ENCODE assay signal across 25 cellular contexts in the genomic region with DNA sequence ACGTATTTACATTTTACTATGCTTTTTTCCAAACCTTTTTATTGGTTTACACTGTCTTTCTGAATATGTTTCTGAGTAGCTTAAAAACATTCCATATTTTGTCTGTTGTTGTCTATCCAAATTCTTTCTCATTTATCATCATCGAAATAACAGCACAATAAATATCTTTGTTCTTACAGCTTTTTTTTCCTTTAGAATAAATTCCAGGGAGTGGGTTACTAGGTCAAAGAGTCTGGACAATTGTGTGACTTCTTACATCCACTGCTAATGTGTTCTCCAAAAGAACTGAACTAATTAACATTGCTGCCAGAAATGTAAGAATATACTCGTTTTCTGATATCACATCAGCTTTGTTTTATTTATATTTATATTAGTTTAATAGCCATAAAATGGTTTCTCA. TPM values are rescaled to one million over a fixed set of nuclear protein-coding genes. Genes with fewer than 3 reads are reported as not detected.
DNase-seq lines count a peak whose midpoint lies in the region; ATAC-seq and TF ChIP-seq lines count a peak whose summit lies in the region.
"Had no signal": no experiment of that assay in that cellular context is flagged by ENCODE, and none has a peak within 500 bp of the region (broad histone marks: within the 10 kb centered on the region; RNA-seq: fewer than 3 reads in every experiment).

No MANE protein-coding gene starts in this region.

- H3K4me3 Mint-ChIP-seq in activated CD8-positive, alpha-beta T cell treated with anti-CD3 and anti-CD28 coated beads for 36 hours, result no peak overlapping the region
- no peak overlapping the region for H3K4me3 Mint-ChIP-seq in activated CD8-positive, alpha-beta T cell treated with anti-CD3 and anti-CD28 coated beads, Interleukin-2, amount 10 ng/mL, durations not matched to agents 7 days and 5 days
- H3K4me3 Mint-ChIP-seq in T-helper 17 cell, result no peak overlapping the region
- no peak overlapping the region for H3K4me3 Mint-ChIP-seq in immature natural killer cell

- CTCF ChIA-PET in activated CD8-positive, alpha-beta T cell treated with anti-CD3 and anti-CD28 coated beads for 36 hours (lab: Charles Lee), result interaction anchor here (0.8 to 1.9 kb wide), 9 partner anchors 8 to 896 kb away, joined by 3 to 11 read pairs (median 3); no protein-coding TSS in a partner anchor
- CTCF ChIA-PET in activated CD8-positive, alpha-beta T cell treated with anti-CD3 and anti-CD28 coated beads, Interleukin-2, amount 10 ng/mL, durations not matched to agents 7 days and 5 days (lab: Charles Lee), result interaction anchor here (0.9 to 3.2 kb wide), 8 partner anchors 11 to 60 kb away, joined by 3 to 16 read pairs (median 4); no protein-coding TSS in a partner anchor

- H3K27me3 Mint-ChIP-seq in activated CD8-positive, alpha-beta T cell treated with anti-CD3 and anti-CD28 coated beads for 36 hours, result no peaks in the 10 kb centered on the region
- no peaks in the 10 kb centered on the region for H3K27me3 Mint-ChIP-seq in activated CD8-positive, alpha-beta T cell treated with anti-CD3 and anti-CD28 coated beads, Interleukin-2, amount 10 ng/mL, durations not matched to agents 7 days and 5 days (ENCODE audit: low read depth)
- no peaks in the 10 kb centered on the region for H3K27me3 Mint-ChIP-seq in T-helper 17 cell
- H3K27me3 Mint-ChIP-seq in immature natural killer cell (ENCODE audit: low read depth in 3 of 3), result peaks cover 0 to 2% (median 1%) of the 10 kb centered on the region in 3 donors

- H3K9me3 ChIP-seq in T-helper 17 cell (ENCODE audit: control insufficient read depth, low read length, poor library complexity, severe bottlenecking) (no peaks in the 10 kb centered on the region), skeletal muscle satellite cell (replicated peaks; ENCODE audit: low read length) (no peaks in the 10 kb centered on the region), WERI-Rb-1 (ENCODE audit: severe bottlenecking) (no peaks in the 10 kb centered on the region), aorta (ENCODE audit: control insufficient read depth, low read length) (no peaks in the 10 kb centered on the region)
- H3K9me3 ChIP-seq: adrenal gland, heart right ventricle, pancreas, stomach, transverse colon had no signal

- H3K9ac ChIP-seq in skeletal muscle satellite cell (ENCODE audit: low read depth, low read length), result no peak overlapping the region

- H3K36me3 Mint-ChIP-seq in activated CD8-positive, alpha-beta T cell treated with anti-CD3 and anti-CD28 coated beads for 36 hours (ENCODE audit: low read depth), result peaks cover 43% of the 10 kb centered on the region
- H3K36me3 Mint-ChIP-seq in activated CD8-positive, alpha-beta T cell treated with anti-CD3 and anti-CD28 coated beads, Interleukin-2, amount 10 ng/mL, durations not matched to agents 7 days and 5 days (ENCODE audit: low read depth), result peaks cover 37% of the 10 kb centered on the region
- H3K36me3 Mint-ChIP-seq in T-helper 17 cell (ENCODE audit: low read depth), result peaks cover 4% of the 10 kb centered on the region
- peaks cover 0 to 7% (median 0%) of the 10 kb centered on the region in 3 donors for H3K36me3 Mint-ChIP-seq in immature natural killer cell

- peaks cover 82% of the 10 kb centered on the region for H3K4me1 Mint-ChIP-seq in activated CD8-positive, alpha-beta T cell treated with anti-CD3 and anti-CD28 coated beads for 36 hours (ENCODE audit: low read depth)
- H3K4me1 Mint-ChIP-seq in activated CD8-positive, alpha-beta T cell treated with anti-CD3 and anti-CD28 coated beads, Interleukin-2, amount 10 ng/mL, durations not matched to agents 7 days and 5 days (ENCODE audit: low read depth), result peaks cover 81% of the 10 kb centered on the region
- peaks cover 62% of the 10 kb centered on the region for H3K4me1 Mint-ChIP-seq in T-helper 17 cell
- H3K4me1 Mint-ChIP-seq in immature natural killer cell, result peaks cover 88 to 97% of the 10 kb centered on the region in 2 donors

- peak overlapping the region; percentile 71 for H3K27ac Mint-ChIP-seq in activated CD8-positive, alpha-beta T cell treated with anti-CD3 and anti-CD28 coated beads for 36 hours
- H3K27ac Mint-ChIP-seq in activated CD8-positive, alpha-beta T cell treated with anti-CD3 and anti-CD28 coated beads, Interleukin-2, amount 10 ng/mL, durations not matched to agents 7 days and 5 days, result no peak overlapping the region
- H3K27ac Mint-ChIP-seq in T-helper 17 cell, result peak overlapping the region; percentile 97
- peak overlapping the region; percentile 58 to 95 (median 80) for H3K27ac Mint-ChIP-seq in immature natural killer cell

- no peaks in the 10 kb centered on the region for H3K36me3 ChIP-seq in skeletal muscle satellite cell (ENCODE audit: insufficient read depth, low read length)
- H3K36me3 ChIP-seq in WERI-Rb-1, result no peaks in the 10 kb centered on the region
- H3K36me3 ChIP-seq in aorta (ENCODE audit: control insufficient read depth in 1 of 2, insufficient read depth in 2 of 2, low read length in 1 of 2), result no peaks in the 10 kb centered on the region
- H3K36me3 ChIP-seq: adrenal gland, brain microvascular endothelial cell, heart right ventricle, pancreas, stomach, transverse colon had no signal

- no peak for TF ChIP-seq CTCF in activated CD8-positive, alpha-beta T cell treated with anti-CD3 and anti-CD28 coated beads for 36 hours (IDR thresholded peaks at IDR 0.05)
- no peak for TF ChIP-seq CTCF in WERI-Rb-1 (IDR thresholded peaks at IDR 0.05; ENCODE audit: low read depth, low read length)

- 50% methylated on average over 3 of the region's 3 CpGs for WGBS in aorta, 2 donors

- H3K4me3 ChIP-seq in skeletal muscle satellite cell (ENCODE audit: low read length) (no peak overlapping the region), WERI-Rb-1 (ENCODE audit: low read depth, low read length) (no peak overlapping the region), aorta (ENCODE audit: low read length in 2 of 2) (no peak overlapping the region)
- H3K4me3 ChIP-seq: adrenal gland, heart right ventricle, pancreas, stomach, transverse colon had no signal

- peak overlapping the region; percentile 61 for H3K4me2 ChIP-seq in skeletal muscle satellite cell (ENCODE audit: low read length)

- H3K27me3 ChIP-seq in skeletal muscle satellite cell (ENCODE audit: control insufficient read depth, insufficient read depth, low read length) (no peaks in the 10 kb centered on the region), WERI-Rb-1 (ENCODE audit: insufficient read depth, low read depth, severe bottlenecking) (no peaks in the 10 kb centered on the region), aorta (ENCODE audit: control insufficient read depth in 1 of 2, insufficient read depth in 2 of 2, low read length in 1 of 2) (no peaks in the 10 kb centered on the region)
- H3K27me3 ChIP-seq: adrenal gland, brain microvascular endothelial cell, heart right ventricle, pancreas, stomach, transverse colon had no signal

- POLR2A ChIA-PET in activated CD8-positive, alpha-beta T cell treated with anti-CD3 and anti-CD28 coated beads for 36 hours (lab: Charles Lee), result interaction anchor here (0.8 to 1.8 kb wide), 7 partner anchors 11 to 184 kb away, joined by 3 to 9 read pairs (median 4); a partner anchor contains a TSS
- POLR2A ChIA-PET in activated CD8-positive, alpha-beta T cell treated with anti-CD3 and anti-CD28 coated beads, Interleukin-2, amount 10 ng/mL, durations not matched to agents 7 days and 5 days (lab: Charles Lee), result interaction anchor here (0.6 to 1.5 kb wide), 3 partner anchors 10 to 57 kb away, joined by 3 to 6 read pairs (median 4); no protein-coding TSS in a partner anchor

- no peak for DNase-seq in activated CD8-positive, alpha-beta T cell treated with anti-CD3 and anti-CD28 coated beads for 36 hours
- DNase-seq in activated CD8-positive, alpha-beta T cell treated with anti-CD3 and anti-CD28 coated beads, Interleukin-2, amount 10 ng/mL, durations not matched to agents 7 days and 5 days, result no peak
- DNase-seq in T-helper 17 cell (no peak), immature natural killer cell (no peak), WERI-Rb-1 (no peak), aorta (no peak), NCI-H748 (lab: John Stamatoyannopoulos, UW; ENCODE audit: unreplicated experiment) (no peak)
- DNase-seq: activated CD4-positive, alpha-beta T cell treated with anti-CD3 and anti-CD28 coated beads for 1 hour; adrenal gland; brain microvascular endothelial cell; DND-41; effector CD8-positive, alpha-beta T cell; GOT3; heart right ventricle; KBM-7; mesenchymal stem cell; MM.1S; NCI-H146; NCI-H524 treated with DMSO at 0.1 percent for 48 hours; pancreas; right cardiac atrium; SIG-M5; stomach; transverse colon had no signal

- H3K9me3 Mint-ChIP-seq in activated CD8-positive, alpha-beta T cell treated with anti-CD3 and anti-CD28 coated beads for 36 hours, result peaks cover 2% of the 10 kb centered on the region
- no peaks in the 10 kb centered on the region for H3K9me3 Mint-ChIP-seq in activated CD8-positive, alpha-beta T cell treated with anti-CD3 and anti-CD28 coated beads, Interleukin-2, amount 10 ng/mL, durations not matched to agents 7 days and 5 days (ENCODE audit: insufficient read depth)
- H3K9me3 Mint-ChIP-seq in immature natural killer cell, result no peaks in the 10 kb centered on the region

- no peak overlapping the region for H3K27ac ChIP-seq in WERI-Rb-1
- H3K27ac ChIP-seq in aorta (ENCODE audit: low read depth in 1 of 2, low read length in 2 of 2), result no peak overlapping the region
- H3K27ac ChIP-seq: adrenal gland, brain microvascular endothelial cell, heart right ventricle, pancreas, stomach, transverse colon had no signal

- H3K4me1 ChIP-seq in skeletal muscle satellite cell (ENCODE audit: control insufficient read depth, insufficient read depth, low read length), result peaks cover 26% of the 10 kb centered on the region
- no peaks in the 10 kb centered on the region for H3K4me1 ChIP-seq in aorta (ENCODE audit: control insufficient read depth in 1 of 2, insufficient read depth in 2 of 2, low read length in 2 of 2)
- H3K4me1 ChIP-seq: pancreas had no signal

- intact Hi-C loops in activated CD8-positive, alpha-beta T cell treated with anti-CD3 and anti-CD28 coated beads for 36 hours (cut with micrococcal nuclease), result no loop called here
- intact Hi-C loops in aorta (cut with DNase I), result loop anchor here in 1 of 2 donors (10.0 kb wide), 1 partner anchor 54 kb away; no protein-coding TSS in a partner anchor

- no peak for ATAC-seq in activated CD8-positive, alpha-beta T cell treated with anti-CD3 and anti-CD28 coated beads for 36 hours
- ATAC-seq in activated CD8-positive, alpha-beta T cell treated with anti-CD3 and anti-CD28 coated beads, Interleukin-2, amount 10 ng/mL, durations not matched to agents 7 days and 5 days, result no peak
- no peak for ATAC-seq in T-helper 17 cell
- no peak for ATAC-seq in aorta (ENCODE audit: low FRiP score)
- ATAC-seq: heart right ventricle, pancreas had no signal

RNA-seq across cellular contexts. Expression of a gene that starts 59.4 kb away (rescaled TPM):
- total RNA-seq in activated CD8-positive, alpha-beta T cell treated with anti-CD3 and anti-CD28 coated beads for 36 hours, result 100 to 1,000 TPM; 131 to 132 TPM
- total RNA-seq in activated CD8-positive, alpha-beta T cell treated with anti-CD3 and anti-CD28 coated beads, Interleukin-2, amount 10 ng/mL, durations not matched to agents 7 days and 5 days, result 100 to 1,000 TPM; 188 to 224 TPM
- total RNA-seq in T-helper 17 cell (100 to 1,000 TPM; 232 to 246 TPM), aorta (10 to 100 TPM; 53.3 to 62.6 TPM)
- polyA plus RNA-seq in immature natural killer cell (100 to 1,000 TPM in 1 of 3 donors, 10 to 100 TPM in 2; 58.0 to 125 (median 65.6) TPM), aorta (10 to 100 TPM in 1 of 2 donors, 1 to 10 TPM in 1; 4.5 to 14.4 TPM)
- total RNA-seq in skeletal muscle satellite cell (2012; rRNA removed), result 3.0 and 4.8 TPM in 2 replicates
